ENCODE assay signal across 24 cellular contexts in genomic region chr2:136054856-136055255, GRCh38.
DNase-seq lines count a peak whose midpoint lies in the region; ATAC-seq and TF ChIP-seq lines count a peak whose summit lies in the region.
"Had no signal": no experiment of that assay in that cellular context is flagged by ENCODE, and none has a peak within 500 bp of the region (broad histone marks: within the 10 kb centered on the region; RNA-seq: fewer than 3 reads in every experiment).

No MANE protein-coding gene starts in this region.

- no peak for TF ChIP-seq CTCF in CD8-positive, alpha-beta T cell (IDR thresholded peaks at IDR 0.05)
- TF ChIP-seq CTCF in SK-N-SH (IDR thresholded peaks at IDR 0.05), result no peak

- H3K4me2 ChIP-seq in SK-N-SH, result no peak overlapping the region
- H3K4me2 ChIP-seq: A549, GM23338, smooth muscle cell had no signal

- no peak overlapping the region for H3K4me3 ChIP-seq in CD8-positive, alpha-beta T cell (ENCODE audit: low read depth, low read length)
- H3K4me3 ChIP-seq in SK-N-SH (ENCODE audit: low read depth in 2 of 2, low read length in 1 of 2), result no peak overlapping the region
- H3K4me3 ChIP-seq: A549, esophagus muscularis mucosa, GM12878, GM23338, smooth muscle cell, tibial artery had no signal

- H3K79me2 ChIP-seq in SK-N-SH (ENCODE audit: insufficient read depth), result no peaks in the 10 kb centered on the region

- H3K36me3 Mint-ChIP-seq in activated T-cell treated with anti-CD3 and anti-CD28 coated beads, Interleukin-2, amount 50 U/mL, for 24 hours (ENCODE audit: low read depth), result no peaks in the 10 kb centered on the region
- no peaks in the 10 kb centered on the region for H3K36me3 Mint-ChIP-seq in CD8-positive, alpha-beta T cell
- H3K36me3 Mint-ChIP-seq in activated CD4-positive, alpha-beta memory T cell treated with anti-CD3 and anti-CD28 coated beads, Interleukin-2, amount 10 ng/mL, durations not matched to agents 7 days and 5 days (ENCODE audit: low read depth), result peaks cover 7% of the 10 kb centered on the region
- H3K36me3 Mint-ChIP-seq in central memory CD8-positive, alpha-beta T cell (ENCODE audit: insufficient read depth), result no peaks in the 10 kb centered on the region

- peaks cover 92% of the 10 kb centered on the region for H3K4me1 Mint-ChIP-seq in activated T-cell treated with anti-CD3 and anti-CD28 coated beads, Interleukin-2, amount 50 U/mL, for 24 hours (ENCODE audit: low read depth)
- peaks cover 84% of the 10 kb centered on the region for H3K4me1 Mint-ChIP-seq in CD8-positive, alpha-beta T cell (ENCODE audit: low read depth)
- peaks cover 89% of the 10 kb centered on the region for H3K4me1 Mint-ChIP-seq in activated CD4-positive, alpha-beta memory T cell treated with anti-CD3 and anti-CD28 coated beads, Interleukin-2, amount 10 ng/mL, durations not matched to agents 7 days and 5 days
- peaks cover 73% of the 10 kb centered on the region for H3K4me1 Mint-ChIP-seq in central memory CD8-positive, alpha-beta T cell

- no peaks in the 10 kb centered on the region for H3K27me3 ChIP-seq in CD8-positive, alpha-beta T cell (ENCODE audit: insufficient read depth, low read length)
- H3K27me3 ChIP-seq in SK-N-SH (ENCODE audit: insufficient read depth), result no peaks in the 10 kb centered on the region
- H3K27me3 ChIP-seq: esophagus muscularis mucosa, tibial artery had no signal

- no peak overlapping the region for H3K9ac ChIP-seq in SK-N-SH

- H3K27ac ChIP-seq in CD8-positive, alpha-beta T cell (ENCODE audit: low read depth, low read length), result no peak overlapping the region
- no peak overlapping the region for H3K27ac ChIP-seq in SK-N-SH (ENCODE audit: low read depth in 2 of 2, low read length in 1 of 2)
- H3K27ac ChIP-seq: A549, esophagus muscularis mucosa, tibial artery, WERI-Rb-1 had no signal

- no peak overlapping the region for H2AFZ ChIP-seq in SK-N-SH (ENCODE audit: low read depth)
- H2AFZ ChIP-seq: GM23338 had no signal

- no peaks in the 10 kb centered on the region for H3K9me3 ChIP-seq in CD8-positive, alpha-beta T cell (ENCODE audit: low read length)
- no peaks in the 10 kb centered on the region for H3K9me3 ChIP-seq in SK-N-SH
- H3K9me3 ChIP-seq: A549, esophagus muscularis mucosa, tibial artery had no signal

- no peak for DNase-seq in activated T-cell treated with anti-CD3 and anti-CD28 coated beads, Interleukin-2, amount 50 U/mL, for 24 hours
- no peak for DNase-seq in activated T-cell treated with anti-CD3 and anti-CD28 coated beads, Interleukin-2, amount 50 U/mL, for 1 hour
- no peak for DNase-seq in CD8-positive, alpha-beta T cell
- DNase-seq in activated CD4-positive, alpha-beta memory T cell treated with anti-CD3 and anti-CD28 coated beads, Interleukin-2, amount 10 ng/mL, durations not matched to agents 7 days and 5 days, result no peak
- DNase-seq in central memory CD8-positive, alpha-beta T cell (ENCODE audit: low spot score in 2 of 2), result no peak
- no peak for DNase-seq in hippocampal formation (lab: John Stamatoyannopoulos, UW)
- DNase-seq in SIG-M5 (lab: John Stamatoyannopoulos, UW), result no peak
- DNase-seq in SK-N-SH, result no peak
- DNase-seq: activated CD4-positive, alpha-beta T cell treated with anti-CD3 and anti-CD28 coated beads, Interleukin-2, amount 50 U/mL, for 48 hours; dermis blood vessel endothelial cell; foreskin fibroblast; head of caudate nucleus; NCI-H146; NCI-H2107; right cardiac atrium; Right ventricle myocardium superior; tibial artery; WERI-Rb-1 had no signal

- peak overlapping the region; percentile 62 for H3K27ac Mint-ChIP-seq in activated T-cell treated with anti-CD3 and anti-CD28 coated beads, Interleukin-2, amount 50 U/mL, for 24 hours
- H3K27ac Mint-ChIP-seq in CD8-positive, alpha-beta T cell, result peak overlapping the region; percentile 76
- H3K27ac Mint-ChIP-seq in activated CD4-positive, alpha-beta memory T cell treated with anti-CD3 and anti-CD28 coated beads, Interleukin-2, amount 10 ng/mL, durations not matched to agents 7 days and 5 days, result peak overlapping the region; percentile 98
- H3K27ac Mint-ChIP-seq in central memory CD8-positive, alpha-beta T cell (ENCODE audit: low read depth), result peak overlapping the region; percentile 96
- H3K27ac Mint-ChIP-seq: GM23338 had no signal

- intact Hi-C loops in CD8-positive, alpha-beta T cell (cut with DNase I, micrococcal nuclease), result loop anchor here (5.0 kb wide), 7 partner anchors 42 to 322 kb away; partner anchors contain the start of genes CXCR4 (in 1 of the 2) and DARS1 (in 1 of the 2)

- no peaks in the 10 kb centered on the region for H3F3A ChIP-seq in SK-N-SH (replicated peaks; ENCODE audit: insufficient read depth)

- no peak for TF ChIP-seq EP300 in SK-N-SH (IDR thresholded peaks at IDR 0.05; ENCODE audit: borderline replicate concordance in 1 of 2, low read depth in 1 of 2, low read length in 1 of 2)

- CTCF ChIA-PET in CD8-positive, alpha-beta T cell (lab: Charles Lee), result no interaction called here
- CTCF ChIA-PET in activated CD4-positive, alpha-beta memory T cell treated with anti-CD3 and anti-CD28 coated beads, Interleukin-2, amount 10 ng/mL, durations not matched to agents 7 days and 5 days (lab: Charles Lee), result interaction anchor here (1.1 to 1.4 kb wide), 2 partner anchors 46 to 322 kb away, joined by 4 to 5 read pairs; no protein-coding TSS in a partner anchor
- CTCF ChIA-PET in SK-N-SH (lab: Yijun Ruan, JAX), result no interaction called here

- no peaks in the 10 kb centered on the region for H3K9me2 ChIP-seq in SK-N-SH

- TF ChIP-seq RAD21 in SK-N-SH (IDR thresholded peaks at IDR 0.05; ENCODE audit: low read length), result no peak

- 58% methylated on average over 3 of the region's 3 CpGs for WGBS in SK-N-SH (ENCODE audit: low lambda C conversion rate)

- H3K4me3 Mint-ChIP-seq in activated T-cell treated with anti-CD3 and anti-CD28 coated beads, Interleukin-2, amount 50 U/mL, for 24 hours, result no peak overlapping the region
- no peak overlapping the region for H3K4me3 Mint-ChIP-seq in CD8-positive, alpha-beta T cell
- no peak overlapping the region for H3K4me3 Mint-ChIP-seq in activated CD4-positive, alpha-beta memory T cell treated with anti-CD3 and anti-CD28 coated beads, Interleukin-2, amount 10 ng/mL, durations not matched to agents 7 days and 5 days
- H3K4me3 Mint-ChIP-seq in central memory CD8-positive, alpha-beta T cell, result peak overlapping the region; percentile 44
- H3K4me3 Mint-ChIP-seq: GM23338 had no signal

- peaks cover 77% of the 10 kb centered on the region for H3K4me1 ChIP-seq in CD8-positive, alpha-beta T cell (ENCODE audit: insufficient read depth, low read length)
- peaks cover 0 to 13% of the 10 kb centered on the region in 2 experiments; a peak in 2 of 4 replicates for H3K4me1 ChIP-seq in SK-N-SH (ENCODE audit: control insufficient read depth in 1 of 2, insufficient read depth in 2 of 2, low read depth in 1 of 2, low read length in 1 of 2)
- H3K4me1 ChIP-seq: A549, esophagus muscularis mucosa, tibial artery had no signal

- peaks cover 5% of the 10 kb centered on the region for H3K9me3 Mint-ChIP-seq in activated T-cell treated with anti-CD3 and anti-CD28 coated beads, Interleukin-2, amount 50 U/mL, for 24 hours
- no peaks in the 10 kb centered on the region for H3K9me3 Mint-ChIP-seq in CD8-positive, alpha-beta T cell
- no peaks in the 10 kb centered on the region for H3K9me3 Mint-ChIP-seq in activated CD4-positive, alpha-beta memory T cell treated with anti-CD3 and anti-CD28 coated beads, Interleukin-2, amount 10 ng/mL, durations not matched to agents 7 days and 5 days
- H3K9me3 Mint-ChIP-seq in central memory CD8-positive, alpha-beta T cell, result peaks cover 6% of the 10 kb centered on the region
- H3K9me3 Mint-ChIP-seq: GM23338 had no signal

- ATAC-seq in CD8-positive, alpha-beta T cell, result no peak
- ATAC-seq in central memory CD8-positive, alpha-beta T cell (replicated peaks; ENCODE audit: extremely low read depth, poor library complexity, severe bottlenecking), result no peak
- ATAC-seq: A549, GM12878, GM23338, Panc1, right cardiac atrium had no signal

- POLR2A ChIA-PET in CD8-positive, alpha-beta T cell (lab: Charles Lee), result interaction anchor here (1.3 kb wide), 1 partner anchor 46 kb away, joined by 3 read pairs; no protein-coding TSS in a partner anchor
- POLR2A ChIA-PET in activated CD4-positive, alpha-beta memory T cell treated with anti-CD3 and anti-CD28 coated beads, Interleukin-2, amount 10 ng/mL, durations not matched to agents 7 days and 5 days (lab: Charles Lee), result interaction anchor here (1.1 to 13.1 kb wide), 11 partner anchors 47 to 327 kb away, joined by 4 to 220 read pairs (median 10); partner anchors contain the start of gene DARS1
- POLR2A ChIA-PET in SK-N-SH (lab: Yijun Ruan, JAX), result no interaction called here

- no peaks in the 10 kb centered on the region for H3K36me3 ChIP-seq in CD8-positive, alpha-beta T cell (ENCODE audit: insufficient read depth, low read length)
- H3K36me3 ChIP-seq in SK-N-SH (replicated peaks in 1 of 2; ENCODE audit: control insufficient read depth in 1 of 2, insufficient read depth in 2 of 2, low read length in 1 of 2), result no peaks in the 10 kb centered on the region
- H3K36me3 ChIP-seq: esophagus muscularis mucosa, tibial artery, WERI-Rb-1 had no signal

- H3K27me3 Mint-ChIP-seq in activated T-cell treated with anti-CD3 and anti-CD28 coated beads, Interleukin-2, amount 50 U/mL, for 24 hours, result no peaks in the 10 kb centered on the region
- no peaks in the 10 kb centered on the region for H3K27me3 Mint-ChIP-seq in CD8-positive, alpha-beta T cell (ENCODE audit: low read depth)
- H3K27me3 Mint-ChIP-seq in activated CD4-positive, alpha-beta memory T cell treated with anti-CD3 and anti-CD28 coated beads, Interleukin-2, amount 10 ng/mL, durations not matched to agents 7 days and 5 days, result no peaks in the 10 kb centered on the region
- no peaks in the 10 kb centered on the region for H3K27me3 Mint-ChIP-seq in central memory CD8-positive, alpha-beta T cell

- H4K20me1 ChIP-seq in SK-N-SH (ENCODE audit: insufficient read depth), result no peaks in the 10 kb centered on the region

TF ChIP-seq in SK-N-SH, 30 proteins besides CTCF, POLR2A, EP300 and RAD21 (continues in another document):
- no peak for TF ChIP-seq USF1 (IDR thresholded peaks at IDR 0.05; ENCODE audit: borderline replicate concordance, low read depth)
- TF ChIP-seq SMC3 (IDR thresholded peaks at IDR 0.05; ENCODE audit: low read depth, low read length), result no peak
